8 cellular contexts compared by ENCODE assay signal in the genomic region with DNA sequence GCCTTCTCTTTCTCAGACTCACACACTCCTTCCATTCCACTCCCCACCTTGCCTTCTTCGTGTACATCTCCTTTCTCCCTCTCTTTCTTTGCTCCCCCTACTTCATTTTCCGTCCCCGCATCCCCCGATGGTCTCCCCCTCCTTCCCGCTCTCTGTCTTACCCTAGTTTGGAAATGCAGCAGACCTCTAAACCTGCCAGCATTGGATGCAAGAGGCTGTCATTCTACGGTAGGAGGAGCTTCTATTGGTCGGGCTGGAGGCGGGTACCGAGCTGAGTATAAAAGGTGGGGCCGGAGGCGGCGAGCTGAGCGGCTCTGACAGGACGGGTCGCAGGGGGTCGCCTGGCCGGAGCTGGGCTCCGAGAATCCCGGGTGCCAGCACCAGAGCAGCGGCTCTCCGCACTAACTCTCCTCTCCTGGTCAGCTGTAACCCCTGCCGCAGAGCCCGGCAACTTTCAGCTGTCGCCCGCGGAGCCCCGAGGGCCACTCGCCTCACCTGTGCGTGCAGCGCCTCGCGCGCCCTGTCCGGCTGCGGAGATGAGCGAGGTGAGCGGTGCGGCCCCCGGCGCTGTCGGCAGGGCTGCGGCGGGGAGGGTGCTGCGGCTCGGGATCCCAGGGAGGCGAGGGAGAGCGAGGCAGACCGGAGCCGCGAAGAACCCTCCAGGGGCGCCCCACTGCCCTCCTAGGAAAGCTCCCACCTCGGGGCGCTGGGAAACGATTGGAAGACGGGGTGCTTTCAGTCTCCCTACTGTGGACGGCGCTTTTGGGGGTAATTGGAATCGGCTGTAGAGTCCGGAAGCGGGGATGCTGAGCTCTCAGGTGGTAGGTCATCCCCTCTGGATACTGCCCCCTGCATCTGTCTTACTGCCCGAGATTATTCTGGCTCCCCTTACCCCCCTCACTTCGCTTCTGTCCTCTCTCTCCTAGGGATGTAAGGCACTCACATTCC. TPM values are rescaled to one million over a fixed set of nuclear protein-coding genes. Genes with fewer than 3 reads are reported as not detected.
DNase-seq lines count a peak whose midpoint lies in the region; ATAC-seq and TF ChIP-seq lines count a peak whose summit lies in the region.

TSS of gene PCP4L1 (plus strand) at position 307 of the 948 bp plus-strand sequence. CDS start at position 537, 230 bp downstream.

- H3K36me3 Mint-ChIP-seq in stimulated activated effector memory CD8-positive, alpha-beta T cell treated with anti-CD3 and anti-CD28 coated beads, Interleukin-12 subunit alpha, Interleukin-12 subunit beta, amount 100 ng/mL, for 72 hours = no peaks in the 10 kb centered on the region

- peak within 1 kb of the TSS; percentile 45 to 65 for H3K4me3 ChIP-seq in mucosa of rectum (ENCODE audit: low read length in 2 of 2)
- H3K4me3 ChIP-seq in Karpas-422 (ENCODE audit: low read length) = no peak within 1 kb of the TSS

- H3K9me2 ChIP-seq in Karpas-422 (replicated peaks; ENCODE audit: insufficient read depth, low read length) = no peaks in the 10 kb centered on the region

- ATAC-seq in esophagus mucosa = peak; percentile 84
- peak; percentile 91 for ATAC-seq in stimulated activated effector memory CD8-positive, alpha-beta T cell treated with anti-CD3 and anti-CD28 coated beads, Interleukin-12 subunit alpha, Interleukin-12 subunit beta, amount 100 ng/mL, for 72 hours

- no peak within 1 kb of the TSS for H3K4me2 ChIP-seq in Karpas-422 (ENCODE audit: low read depth, low read length, poor library complexity, severe bottlenecking)

- peak; percentile 37 for TF ChIP-seq POLR2A in GM18526 (IDR thresholded peaks at IDR 0.05; ENCODE audit: extremely low read depth, insufficient read length)

- peaks cover 11% of the 10 kb centered on the region for H3K4me1 Mint-ChIP-seq in stimulated activated effector memory CD8-positive, alpha-beta T cell treated with anti-CD3 and anti-CD28 coated beads, Interleukin-12 subunit alpha, Interleukin-12 subunit beta, amount 100 ng/mL, for 72 hours

- H3K27ac Mint-ChIP-seq in stimulated activated effector memory CD8-positive, alpha-beta T cell treated with anti-CD3 and anti-CD28 coated beads, Interleukin-12 subunit alpha, Interleukin-12 subunit beta, amount 100 ng/mL, for 72 hours = no peak within 1 kb of the TSS

- H3K9ac ChIP-seq in mucosa of rectum (ENCODE audit: low read depth in 1 of 2, low read length in 2 of 2) (no peak within 1 kb of the TSS), Karpas-422 (ENCODE audit: low read length) (no peak within 1 kb of the TSS)

- H3K27ac ChIP-seq in mucosa of rectum (ENCODE audit: low read depth in 2 of 2, low read length in 2 of 2) (peak within 1 kb of the TSS in 1 of 2 donors; percentile 16), Karpas-422 (ENCODE audit: low read length) (no peak within 1 kb of the TSS)

- H3K9me3 Mint-ChIP-seq in stimulated activated effector memory CD8-positive, alpha-beta T cell treated with anti-CD3 and anti-CD28 coated beads, Interleukin-12 subunit alpha, Interleukin-12 subunit beta, amount 100 ng/mL, for 72 hours = peaks cover 10% of the 10 kb centered on the region

- H3K36me3 ChIP-seq in mucosa of rectum (ENCODE audit: control insufficient read depth in 2 of 2, insufficient read depth in 2 of 2, low read length in 2 of 2) = no peaks in the 10 kb centered on the region
- H3K36me3 ChIP-seq in Karpas-422 (ENCODE audit: insufficient read depth, low read length) = no peaks in the 10 kb centered on the region

- peaks cover 2 to 4% of the 10 kb centered on the region in 2 donors for H3K4me1 ChIP-seq in mucosa of rectum (ENCODE audit: control insufficient read depth in 2 of 2, insufficient read depth in 2 of 2, low read length in 2 of 2)
- peaks cover 26% of the 10 kb centered on the region for H3K4me1 ChIP-seq in Karpas-422 (ENCODE audit: low read length)

- H3K79me2 ChIP-seq in Karpas-422 (ENCODE audit: low read length) = no peaks in the 10 kb centered on the region

- H3K27me3 ChIP-seq in mucosa of rectum (ENCODE audit: control insufficient read depth in 2 of 2, insufficient read depth in 2 of 2, low read length in 2 of 2) = peaks cover 21 to 24% of the 10 kb centered on the region in 2 donors
- no peaks in the 10 kb centered on the region for H3K27me3 ChIP-seq in Karpas-422 (ENCODE audit: low read length)

- DNase-seq in NCI-H146 treated with DMSO at 0.1 percent for 48 hours (lab: John Stamatoyannopoulos, UW; ENCODE audit: unreplicated experiment) (peak; percentile 70), A172 (ENCODE audit: low spot score) (no peak), Karpas-422 (no peak)
- DNase-seq in activated CD8-positive, alpha-beta memory T cell treated with anti-CD3 and anti-CD28 coated beads for 48 hours (ENCODE audit: low read depth in 2 of 3, low spot score in 2 of 3) = peak in 2 of 3 experiments; percentile 16 to 30
- peak; percentile 9 to 62 for DNase-seq in stimulated activated effector memory CD8-positive, alpha-beta T cell treated with anti-CD3 and anti-CD28 coated beads, Interleukin-12 subunit alpha, Interleukin-12 subunit beta, amount 100 ng/mL, for 72 hours (ENCODE audit: low spot score in 2 of 2)

- H3K4me3 Mint-ChIP-seq in stimulated activated effector memory CD8-positive, alpha-beta T cell treated with anti-CD3 and anti-CD28 coated beads, Interleukin-12 subunit alpha, Interleukin-12 subunit beta, amount 100 ng/mL, for 72 hours = peak within 1 kb of the TSS; percentile 65

- H4K20me1 ChIP-seq in Karpas-422 (ENCODE audit: insufficient read depth, low read depth, low read length) = no peaks in the 10 kb centered on the region

- H3K9me3 ChIP-seq in mucosa of rectum (ENCODE audit: control insufficient read depth in 2 of 2, low read length in 2 of 2) = no peaks in the 10 kb centered on the region
- no peaks in the 10 kb centered on the region; the same call in 1 of the 2 replicates for H3K9me3 ChIP-seq in Karpas-422 (ENCODE audit: low read length)

- no peak within 1 kb of the TSS for H2AFZ ChIP-seq in Karpas-422 (ENCODE audit: low read length)

RNA-seq across cellular contexts. Expression of gene PCP4L1, which starts in this region (rescaled TPM):
- total RNA-seq in esophagus mucosa = 29.3 TPM
- total RNA-seq in A172 (2014; rRNA removed; shearing (Covaris generic)) = not detected in 2 replicates
- total RNA-seq in Karpas-422 (2014; rRNA removed; shearing (Covaris generic); ENCODE audit: low replicate concordance) = 0.14 TPM in 1 of 2 replicates, not detected in the other

Comparison
In these comparisons a context has a peak if more than half of its experiments do, and no peak if none do; other contexts are left out.
1. RNA of gene PCP4L1 (total RNA-seq): 29.3 TPM in esophagus mucosa (single experiment); not detected in A172 and 0.14 TPM in Karpas-422; every median in the first group is over 10 times any median in the second.
2. DNase-seq: peak in NCI-H146 treated with DMSO at 0.1 percent for 48 hours (single experiment), activated CD8-positive, alpha-beta memory T cell treated with anti-CD3 and anti-CD28 coated beads for 48 hours (2 of 3) and stimulated activated effector memory CD8-positive, alpha-beta T cell treated with anti-CD3 and anti-CD28 coated beads, Interleukin-12 subunit alpha, Interleukin-12 subunit beta, amount 100 ng/mL, for 72 hours (2 of 2); none in A172 (single experiment) and Karpas-422 (single experiment).